In the genomic region with DNA sequence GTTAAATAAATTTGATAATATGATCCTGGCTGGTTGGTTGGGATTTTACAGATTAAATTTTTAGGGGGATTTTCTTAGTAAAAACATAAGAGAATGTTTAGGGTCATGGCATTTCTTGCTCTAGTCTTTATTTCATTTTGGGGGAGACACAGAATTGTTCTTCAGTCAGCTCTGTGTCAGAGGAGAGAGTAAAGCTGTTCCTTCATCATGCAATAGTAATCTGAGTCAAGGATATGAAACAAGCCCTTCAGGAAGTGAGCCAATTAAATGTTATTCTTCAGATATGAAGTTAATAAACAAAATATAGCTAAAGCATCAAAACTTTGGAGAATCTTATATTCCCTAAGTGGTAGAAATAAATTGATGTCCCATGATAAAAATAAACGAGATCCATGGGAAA, we compare ENCODE assay signal across 1 cellular context.
TF ChIP-seq lines count a peak whose summit lies in the region.

No MANE protein-coding gene starts in this region.

TF ChIP-seq in endothelial cell of umbilical vein, 7 proteins besides CTCF, POLR2A, EP300 and RAD21:
- no peak for TF ChIP-seq GATA2 (IDR thresholded peaks at IDR 0.05; ENCODE audit: insufficient read depth, insufficient read length, low read depth, low read length)
- peak; percentile 36 for TF ChIP-seq FOS (IDR thresholded peaks at IDR 0.05; ENCODE audit: borderline replicate concordance, insufficient read depth, low read length)
